1 cellular context compared by ENCODE assay signal in genomic region chr9:35616681-35617459, GRCh38.
TF ChIP-seq lines count a peak whose summit lies in the region.

No MANE protein-coding gene starts in this region.

TF ChIP-seq in WTC11, 78 proteins besides CTCF, POLR2A, EP300 and RAD21 (continued from another document):
- TF ChIP-seq ZNF423 (CRISPR knock-in tag; IDR thresholded peaks at IDR 0.05): peak; percentile 54; the same call in 1 of the 2 replicates
- TF ChIP-seq, protein P1, sequence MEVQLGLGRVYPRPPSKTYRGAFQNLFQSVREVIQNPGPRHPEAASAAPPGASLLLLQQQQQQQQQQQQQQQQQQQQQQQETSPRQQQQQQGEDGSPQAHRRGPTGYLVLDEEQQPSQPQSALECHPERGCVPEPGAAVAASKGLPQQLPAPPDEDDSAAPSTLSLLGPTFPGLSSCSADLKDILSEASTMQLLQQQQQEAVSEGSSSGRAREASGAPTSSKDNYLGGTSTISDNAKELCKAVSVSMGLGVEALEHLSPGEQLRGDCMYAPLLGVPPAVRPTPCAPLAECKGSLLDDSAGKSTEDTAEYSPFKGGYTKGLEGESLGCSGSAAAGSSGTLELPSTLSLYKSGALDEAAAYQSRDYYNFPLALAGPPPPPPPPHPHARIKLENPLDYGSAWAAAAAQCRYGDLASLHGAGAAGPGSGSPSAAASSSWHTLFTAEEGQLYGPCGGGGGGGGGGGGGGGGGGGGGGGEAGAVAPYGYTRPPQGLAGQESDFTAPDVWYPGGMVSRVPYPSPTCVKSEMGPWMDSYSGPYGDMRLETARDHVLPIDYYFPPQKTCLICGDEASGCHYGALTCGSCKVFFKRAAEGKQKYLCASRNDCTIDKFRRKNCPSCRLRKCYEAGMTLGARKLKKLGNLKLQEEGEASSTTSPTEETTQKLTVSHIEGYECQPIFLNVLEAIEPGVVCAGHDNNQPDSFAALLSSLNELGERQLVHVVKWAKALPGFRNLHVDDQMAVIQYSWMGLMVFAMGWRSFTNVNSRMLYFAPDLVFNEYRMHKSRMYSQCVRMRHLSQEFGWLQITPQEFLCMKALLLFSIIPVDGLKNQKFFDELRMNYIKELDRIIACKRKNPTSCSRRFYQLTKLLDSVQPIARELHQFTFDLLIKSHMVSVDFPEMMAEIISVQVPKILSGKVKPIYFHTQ (CRISPR knock-in tag; IDR thresholded peaks at IDR 0.05): no peak
- no peak for TF ChIP-seq MYBL2 (CRISPR knock-in tag; IDR thresholded peaks at IDR 0.05)
- TF ChIP-seq, protein P2, sequence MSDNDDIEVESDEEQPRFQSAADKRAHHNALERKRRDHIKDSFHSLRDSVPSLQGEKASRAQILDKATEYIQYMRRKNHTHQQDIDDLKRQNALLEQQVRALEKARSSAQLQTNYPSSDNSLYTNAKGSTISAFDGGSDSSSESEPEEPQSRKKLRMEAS (CRISPR knock-in tag; IDR thresholded peaks at IDR 0.05): peak; percentile 67
- no peak for TF ChIP-seq E2F1 (CRISPR knock-in tag; IDR thresholded peaks at IDR 0.05)
